In genomic region chr14:95713596-95714371, GRCh38 we compare ENCODE assay signal across 14 cellular contexts. TPM values are rescaled to one million over a fixed set of nuclear protein-coding genes. Genes with fewer than 3 reads are reported as not detected.
DNase-seq lines count a peak whose midpoint lies in the region; ATAC-seq and TF ChIP-seq lines count a peak whose summit lies in the region.
"Had no signal": no experiment of that assay in that cellular context is flagged by ENCODE, and none has a peak within 500 bp of the region (broad histone marks: within the 10 kb centered on the region; RNA-seq: fewer than 3 reads in every experiment).

TCL1A (minus strand) TSS chr14:95714125; CDS start chr14:95714066, 59 bp downstream.

- peak; percentile 66 for TF ChIP-seq CTCF in GM10248 (IDR thresholded peaks at IDR 0.05; ENCODE audit: control extremely low read depth, extremely low read depth, low read depth, missing control alignments)
- no peak for TF ChIP-seq CTCF in CD4-positive, alpha-beta T cell (IDR thresholded peaks at IDR 0.05)

- DNase-seq in GM10248 (ENCODE audit: extremely low spot score) = peak; percentile 91
- DNase-seq in GM19240 (ENCODE audit: insufficient read length, low spot score) = peak; percentile 45
- DNase-seq in NAMALWA (ENCODE audit: low spot score) = peak; percentile 91
- no peak for DNase-seq in COLO829 (ENCODE audit: low spot score)
- DNase-seq in CD4-positive, alpha-beta T cell = no peak
- DNase-seq in superior temporal gyrus (ENCODE audit: extremely low spot score) = no peak
- no peak for DNase-seq in activated CD8-positive, alpha-beta T cell treated with anti-CD3 and anti-CD28 coated beads, Interleukin-2, amount 10 ng/mL, durations not matched to agents 7 days and 5 days
- DNase-seq: CD4-positive, CD25-positive, alpha-beta regulatory T cell; NCI-H82; stimulated activated CD4-positive, alpha-beta T cell treated with anti-CD3 and anti-CD28 coated beads, Interleukin-12 subunit alpha, Interleukin-12 subunit beta, amount 100 ng/mL, for 4 hours; WERI-Rb-1 had no signal

- H3K27me3 ChIP-seq in CD4-positive, alpha-beta T cell (ENCODE audit: control insufficient read depth, insufficient read depth, low read length) = peaks cover 17% of the 10 kb centered on the region

- no peaks in the 10 kb centered on the region for H3K9me3 ChIP-seq in CD4-positive, alpha-beta T cell (ENCODE audit: control insufficient read depth, low read length)
- H3K9me3 ChIP-seq: upper lobe of left lung had no signal

- H3K27me3 Mint-ChIP-seq in CD4-positive, alpha-beta T cell = peaks cover 54% of the 10 kb centered on the region
- peaks cover 11% of the 10 kb centered on the region for H3K27me3 Mint-ChIP-seq in activated CD8-positive, alpha-beta T cell treated with anti-CD3 and anti-CD28 coated beads, Interleukin-2, amount 10 ng/mL, durations not matched to agents 7 days and 5 days (ENCODE audit: low read depth)

- no peak within 1 kb of the TSS for H3K27ac Mint-ChIP-seq in CD4-positive, alpha-beta T cell
- H3K27ac Mint-ChIP-seq in activated CD8-positive, alpha-beta T cell treated with anti-CD3 and anti-CD28 coated beads, Interleukin-2, amount 10 ng/mL, durations not matched to agents 7 days and 5 days = no peak within 1 kb of the TSS

- ATAC-seq in HG02798 (IDR thresholded peaks at IDR 0.05; ENCODE audit: poor library complexity, unreplicated experiment) = peak; percentile 78
- ATAC-seq in CD4-positive, alpha-beta T cell (ENCODE audit: poor library complexity) = no peak
- no peak for ATAC-seq in activated CD8-positive, alpha-beta T cell treated with anti-CD3 and anti-CD28 coated beads, Interleukin-2, amount 10 ng/mL, durations not matched to agents 7 days and 5 days

- no peak within 1 kb of the TSS for H3K27ac ChIP-seq in CD4-positive, alpha-beta T cell (ENCODE audit: low read depth, low read length)
- H3K27ac ChIP-seq: upper lobe of left lung, WERI-Rb-1 had no signal

- no peak within 1 kb of the TSS for H3K4me3 Mint-ChIP-seq in CD4-positive, alpha-beta T cell
- no peak within 1 kb of the TSS for H3K4me3 Mint-ChIP-seq in activated CD8-positive, alpha-beta T cell treated with anti-CD3 and anti-CD28 coated beads, Interleukin-2, amount 10 ng/mL, durations not matched to agents 7 days and 5 days
- H3K4me3 Mint-ChIP-seq: CD4-positive, CD25-positive, alpha-beta regulatory T cell had no signal

- POLR2A ChIA-PET in GM10248 (lab: Yijun Ruan, JAX) = interaction anchor here (0.6 to 1.4 kb wide), 3 partner anchors 9 to 51 kb away, joined by 3 to 5 read pairs (median 4); no protein-coding TSS in a partner anchor
- POLR2A ChIA-PET in CD4-positive, alpha-beta T cell (lab: Charles Lee) = no interaction called here
- POLR2A ChIA-PET in activated CD8-positive, alpha-beta T cell treated with anti-CD3 and anti-CD28 coated beads, Interleukin-2, amount 10 ng/mL, durations not matched to agents 7 days and 5 days (lab: Charles Lee) = no interaction called here

- no peaks in the 10 kb centered on the region for H3K36me3 Mint-ChIP-seq in CD4-positive, alpha-beta T cell (ENCODE audit: low read depth)
- no peaks in the 10 kb centered on the region for H3K36me3 Mint-ChIP-seq in activated CD8-positive, alpha-beta T cell treated with anti-CD3 and anti-CD28 coated beads, Interleukin-2, amount 10 ng/mL, durations not matched to agents 7 days and 5 days (ENCODE audit: low read depth)
- H3K36me3 Mint-ChIP-seq: CD4-positive, CD25-positive, alpha-beta regulatory T cell had no signal

- H3K4me1 Mint-ChIP-seq in CD4-positive, alpha-beta T cell (ENCODE audit: low read depth) = no peaks in the 10 kb centered on the region
- no peaks in the 10 kb centered on the region for H3K4me1 Mint-ChIP-seq in activated CD8-positive, alpha-beta T cell treated with anti-CD3 and anti-CD28 coated beads, Interleukin-2, amount 10 ng/mL, durations not matched to agents 7 days and 5 days (ENCODE audit: low read depth)
- H3K4me1 Mint-ChIP-seq: CD4-positive, CD25-positive, alpha-beta regulatory T cell had no signal

- intact Hi-C loops in CD4-positive, alpha-beta T cell (cut with DNase I, micrococcal nuclease) = no loop called here

- no peaks in the 10 kb centered on the region for H3K9me3 Mint-ChIP-seq in CD4-positive, alpha-beta T cell
- no peaks in the 10 kb centered on the region for H3K9me3 Mint-ChIP-seq in activated CD8-positive, alpha-beta T cell treated with anti-CD3 and anti-CD28 coated beads, Interleukin-2, amount 10 ng/mL, durations not matched to agents 7 days and 5 days (ENCODE audit: insufficient read depth)

- CTCF ChIA-PET in GM10248 (lab: Yijun Ruan, JAX) = interaction anchor here (0.7 to 6.0 kb wide), 6 partner anchors 9 to 60 kb away, joined by 3 to 49 read pairs (median 8); partner anchors contain the start of gene TCL1B
- CTCF ChIA-PET in CD4-positive, alpha-beta T cell (lab: Charles Lee) = no interaction called here
- CTCF ChIA-PET in activated CD8-positive, alpha-beta T cell treated with anti-CD3 and anti-CD28 coated beads, Interleukin-2, amount 10 ng/mL, durations not matched to agents 7 days and 5 days (lab: Charles Lee) = no interaction called here

RNA-seq across cellular contexts. Expression of gene TCL1A, which starts in this region (rescaled TPM):
- not detected for total RNA-seq in CD4-positive, alpha-beta T cell
- total RNA-seq in activated CD8-positive, alpha-beta T cell treated with anti-CD3 and anti-CD28 coated beads, Interleukin-2, amount 10 ng/mL, durations not matched to agents 7 days and 5 days = not detected
- total RNA-seq: fibroblast of lung had no signal

Comparison
In these comparisons a context has a peak if more than half of its experiments do, and no peak if none do; other contexts are left out.
1. DNase-seq: peak in GM10248 (single experiment), GM19240 (single experiment) and NAMALWA (single experiment); none in COLO829 (single experiment), CD4-positive, alpha-beta T cell (0 of 10), superior temporal gyrus (single experiment) and activated CD8-positive, alpha-beta T cell treated with anti-CD3 and anti-CD28 coated beads, Interleukin-2, amount 10 ng/mL, durations not matched to agents 7 days and 5 days (single experiment).